19 cellular contexts compared by ENCODE assay signal in genomic region chr16:53449816-53450517, GRCh38. TPM values are rescaled to one million over a fixed set of nuclear protein-coding genes. Genes with fewer than 3 reads are reported as not detected.
A peak's percentile ranks its signal among the peaks of the same experiment; 100 is the strongest.
DNase-seq lines count a peak whose midpoint lies in the region; ATAC-seq and TF ChIP-seq lines count a peak whose summit lies in the region.
"Had no signal": no experiment of that assay in that cellular context is flagged by ENCODE, and none has a peak within 500 bp of the region (broad histone marks: within the 10 kb centered on the region; RNA-seq: fewer than 3 reads in every experiment).

No MANE protein-coding gene starts in this region.

- POLR2A ChIA-PET in CD4-positive, alpha-beta memory T cell (lab: Charles Lee; ENCODE audit: partially characterized antibody), result interaction anchor here (0.7 to 18.6 kb wide), 8 partner anchors 8 to 77 kb away, joined by 3 to 276 read pairs (median 6); partner anchors contain the start of genes AKTIP and RBL2
- POLR2A ChIA-PET in GM10248 (lab: Yijun Ruan, JAX), result no interaction called here

- peak overlapping the region; percentile 98 for H3K4me2 ChIP-seq in SU-DHL-6 (ENCODE audit: low read depth, low read length, poor library complexity, severe bottlenecking)
- H3K4me2 ChIP-seq: hepatocyte, PC-9, SK-N-SH, smooth muscle cell had no signal

- peaks cover 80% of the 10 kb centered on the region for H3K4me1 ChIP-seq in CD4-positive, alpha-beta memory T cell (ENCODE audit: insufficient read depth, low read length)
- H3K4me1 ChIP-seq in effector memory CD4-positive, alpha-beta T cell (ENCODE audit: control insufficient read depth, insufficient read depth, low read length, poor library complexity, severe bottlenecking), result peaks cover 43% of the 10 kb centered on the region
- H3K4me1 ChIP-seq: BE2C, stomach had no signal

- DNase-seq in CD4-positive, alpha-beta memory T cell, result peak in 1 of 5 donors; percentile 17
- peak; percentile 20 for DNase-seq in GM10248 (ENCODE audit: extremely low spot score)
- DNase-seq in effector memory CD4-positive, alpha-beta T cell, result no peak
- no peak for DNase-seq in DMS79 treated with DMSO at 0.1 percent for 48 hours (lab: John Stamatoyannopoulos, UW)
- DNase-seq: BE2C, DMS79, NCI-H187, NCI-H526, PC-9, posterior cingulate gyrus, SK-N-SH, stomach had no signal

- H3K36me3 ChIP-seq in CD4-positive, alpha-beta memory T cell (ENCODE audit: insufficient read depth, low read length), result peaks cover 16% of the 10 kb centered on the region
- H3K36me3 ChIP-seq in SU-DHL-6 (ENCODE audit: low read length), result peaks cover 29% of the 10 kb centered on the region
- H3K36me3 ChIP-seq in effector memory CD4-positive, alpha-beta T cell (ENCODE audit: control insufficient read depth, insufficient read depth, low read length), result peaks cover 10% of the 10 kb centered on the region
- H3K36me3 ChIP-seq: BE2C had no signal

- H3K27ac Mint-ChIP-seq in CD4-positive, alpha-beta memory T cell, result peak overlapping the region; percentile 77 to 90 (median 85)

- no peaks in the 10 kb centered on the region for H3K27me3 ChIP-seq in CD4-positive, alpha-beta memory T cell (ENCODE audit: insufficient read depth, low read length)
- H3K27me3 ChIP-seq in SU-DHL-6 (ENCODE audit: low read length), result no peaks in the 10 kb centered on the region
- no peaks in the 10 kb centered on the region for H3K27me3 ChIP-seq in effector memory CD4-positive, alpha-beta T cell (replicated peaks; ENCODE audit: control insufficient read depth, insufficient read depth, low read length, poor library complexity, severe bottlenecking)
- H3K27me3 ChIP-seq: BE2C, hepatocyte, stomach had no signal

- H3K4me3 Mint-ChIP-seq in CD4-positive, alpha-beta memory T cell, result peak overlapping the region; percentile 74 to 88 (median 84)
- H3K4me3 Mint-ChIP-seq: brain had no signal

- H3K36me3 Mint-ChIP-seq in CD4-positive, alpha-beta memory T cell, result peaks cover 51 to 57% of the 10 kb centered on the region in 2 donors

- no peaks in the 10 kb centered on the region for H3K9me2 ChIP-seq in SU-DHL-6 (replicated peaks; ENCODE audit: insufficient read depth, low read length)
- H3K9me2 ChIP-seq: SK-N-SH had no signal

- peaks cover 5% of the 10 kb centered on the region; the same call in 1 of the 2 replicates for H3K79me2 ChIP-seq in SU-DHL-6 (ENCODE audit: insufficient read depth, low read length)
- H3K79me2 ChIP-seq: hepatocyte had no signal

- TF ChIP-seq CTCF in GM10248 (IDR thresholded peaks at IDR 0.05; ENCODE audit: control extremely low read depth, extremely low read depth, low read depth, missing control alignments) (no peak), SU-DHL-6 (IDR thresholded peaks at IDR 0.05; ENCODE audit: insufficient read depth, low read length, poor library complexity, severe bottlenecking) (no peak)

- intact Hi-C loops in CD4-positive, alpha-beta memory T cell (cut with micrococcal nuclease), result loop anchor here (1.0 kb wide), 1 partner anchor 7 kb away; no protein-coding TSS in a partner anchor

- CTCF ChIA-PET in CD4-positive, alpha-beta memory T cell (lab: Charles Lee; ENCODE audit: partially characterized antibody), result interaction anchor here (1.2 to 5.4 kb wide), 4 partner anchors 7 to 45 kb away, joined by 3 to 40 read pairs (median 11); no protein-coding TSS in a partner anchor
- CTCF ChIA-PET in GM10248 (lab: Yijun Ruan, JAX), result interaction anchor here (0.6 to 1.6 kb wide), 2 partner anchors 14 to 44 kb away, joined by 3 to 4 read pairs; no protein-coding TSS in a partner anchor

- H3K9me3 Mint-ChIP-seq in CD4-positive, alpha-beta memory T cell, result peaks cover 0 to 2% (median 0%) of the 10 kb centered on the region in 8 donors
- H3K9me3 Mint-ChIP-seq: brain had no signal

- H3F3A ChIP-seq in SU-DHL-6 (ENCODE audit: insufficient read depth), result peaks cover 14% of the 10 kb centered on the region

- H3K27me3 Mint-ChIP-seq in CD4-positive, alpha-beta memory T cell, result no peaks in the 10 kb centered on the region
- H3K27me3 Mint-ChIP-seq: brain had no signal

- no peaks in the 10 kb centered on the region for H3K9me3 ChIP-seq in CD4-positive, alpha-beta memory T cell (ENCODE audit: control insufficient read depth in 1 of 2, low read length in 2 of 2)
- H3K9me3 ChIP-seq in SU-DHL-6 (ENCODE audit: insufficient read depth, low read length), result no peaks in the 10 kb centered on the region
- H3K9me3 ChIP-seq in effector memory CD4-positive, alpha-beta T cell (ENCODE audit: control insufficient read depth, low read length), result no peaks in the 10 kb centered on the region
- H3K9me3 ChIP-seq: BE2C, SK-N-SH, stomach had no signal

- peak overlapping the region; percentile 54 for H3K9ac ChIP-seq in SU-DHL-6 (ENCODE audit: low read length)
- H3K9ac ChIP-seq: SK-N-SH had no signal

- H3K27ac ChIP-seq in CD4-positive, alpha-beta memory T cell (ENCODE audit: low read depth, low read length), result peak overlapping the region; percentile 14
- H3K27ac ChIP-seq in SU-DHL-6 (ENCODE audit: low read depth, low read length), result peak overlapping the region; percentile 95
- H3K27ac ChIP-seq in effector memory CD4-positive, alpha-beta T cell (ENCODE audit: insufficient read depth, low read length, poor library complexity, severe bottlenecking), result peak overlapping the region; percentile 17
- H3K27ac ChIP-seq: hepatocyte, PC-9, stomach had no signal

- no peaks in the 10 kb centered on the region for H4K20me1 ChIP-seq in SU-DHL-6 (ENCODE audit: low read depth, low read length)

- peak overlapping the region; percentile 43 for H2AFZ ChIP-seq in SU-DHL-6 (ENCODE audit: low read depth, low read length, severe bottlenecking)
- H2AFZ ChIP-seq: hepatocyte, PC-9 had no signal

- H3K4me1 Mint-ChIP-seq in CD4-positive, alpha-beta memory T cell, result peaks cover 44 to 83% (median 61%) of the 10 kb centered on the region in 4 donors
- H3K4me1 Mint-ChIP-seq: brain had no signal

- ATAC-seq in GM21723 (IDR thresholded peaks at IDR 0.05; ENCODE audit: unreplicated experiment) (no peak), esophagus mucosa (no peak), GM19467 (IDR thresholded peaks at IDR 0.05; ENCODE audit: unreplicated experiment) (no peak)

- peak overlapping the region in 1 of 2 donors; percentile 10 for H3K4me3 ChIP-seq in CD4-positive, alpha-beta memory T cell (ENCODE audit: low read length in 2 of 2)
- H3K4me3 ChIP-seq in SU-DHL-6 (ENCODE audit: insufficient read depth, low read length, poor library complexity, severe bottlenecking), result peak overlapping the region; percentile 52
- peak overlapping the region; percentile 31 for H3K4me3 ChIP-seq in effector memory CD4-positive, alpha-beta T cell (ENCODE audit: insufficient read depth, low read depth, low read length, poor library complexity, severe bottlenecking)
- H3K4me3 ChIP-seq: hepatocyte, PC-9, smooth muscle cell, stomach had no signal

RNA-seq across cellular contexts. Expression of gene RBL2, which starts 15.7 kb away (rescaled TPM):
- 100 to 1,000 TPM; 359 to 364 TPM for total RNA-seq in CD4-positive, alpha-beta memory T cell
- polyA plus RNA-seq in CD4-positive, alpha-beta memory T cell, result 100 to 1,000 TPM; 254 to 306 TPM
- total RNA-seq in esophagus mucosa, result 25.3 TPM

RNA-seq across cellular contexts. Expression of gene AKTIP, which starts 53.0 kb away (rescaled TPM):
- 100 to 1,000 TPM in 1 of 2 experiments, 10 to 100 TPM in 1; 97.4 to 103 TPM for total RNA-seq in CD4-positive, alpha-beta memory T cell
- polyA plus RNA-seq in CD4-positive, alpha-beta memory T cell, result 10 to 100 TPM; 61.2 to 75.3 TPM
- total RNA-seq in esophagus mucosa, result 34.6 TPM

Comparison
In these comparisons a context has a peak if more than half of its experiments do, and no peak if none do; other contexts are left out.
1. H3K27ac ChIP-seq: peak in every context shown above with its lines; median percentile 95 in SU-DHL-6; 17 in effector memory CD4-positive, alpha-beta T cell; 14 in CD4-positive, alpha-beta memory T cell.
2. RNA of gene RBL2, which starts 15.7 kb away (total RNA-seq): 359 to 364 TPM in CD4-positive, alpha-beta memory T cell; 25.3 TPM in esophagus mucosa (single experiment); every median in the first group is over 10 times any median in the second.